Comparison of ENCODE assay signal across 20 cellular contexts in genomic region chr1:206021796-206022365, GRCh38. TPM values are rescaled to one million over a fixed set of nuclear protein-coding genes. Genes with fewer than 3 reads are reported as not detected.
DNase-seq lines count a peak whose midpoint lies in the region; ATAC-seq, FAIRE-seq and TF ChIP-seq lines count a peak whose summit lies in the region.
"Had no signal": no experiment of that assay in that cellular context is flagged by ENCODE, and none has a peak within 500 bp of the region (broad histone marks: within the 10 kb centered on the region; RNA-seq: fewer than 3 reads in every experiment).

No MANE protein-coding gene starts in this region.

- no peaks in the 10 kb centered on the region for H3K36me3 ChIP-seq in bronchial epithelial cell (ENCODE audit: control insufficient read depth, insufficient read depth, low read length)
- H3K36me3 ChIP-seq in mesenchymal stem cell (ENCODE audit: control insufficient read depth in 1 of 2, insufficient read depth in 2 of 2, low read depth in 1 of 2, low read length in 2 of 2): no peaks in the 10 kb centered on the region
- H3K36me3 ChIP-seq: BE2C, HAP-1, pancreas had no signal

- H3K4me2 ChIP-seq in mesenchymal stem cell (ENCODE audit: low read length, poor library complexity, severe bottlenecking): no peak overlapping the region

- H3K79me1 ChIP-seq in mesenchymal stem cell (replicated peaks; ENCODE audit: low read length, poor library complexity, severe bottlenecking): no peaks in the 10 kb centered on the region

- H3K23ac ChIP-seq in mesenchymal stem cell (ENCODE audit: low read length in 2 of 2): no peak overlapping the region

- H3K9me3 ChIP-seq in mesenchymal stem cell (ENCODE audit: control insufficient read depth, low read length): no peaks in the 10 kb centered on the region
- H3K9me3 ChIP-seq: BE2C, HAP-1, pancreas had no signal

- H2BK120ac ChIP-seq in mesenchymal stem cell (ENCODE audit: low read depth, low read length): no peak overlapping the region

- H3K27me3 ChIP-seq in bronchial epithelial cell (ENCODE audit: control insufficient read depth, insufficient read depth, low read length): no peaks in the 10 kb centered on the region
- peaks cover 0 to 3% of the 10 kb centered on the region in 2 experiments for H3K27me3 ChIP-seq in mesenchymal stem cell (ENCODE audit: control insufficient read depth in 1 of 2, insufficient read depth in 1 of 2, low read length in 2 of 2)
- H3K27me3 ChIP-seq: pancreas had no signal

- 76% methylated on average over 3 of the region's 3 CpGs for WGBS in mesenchymal stem cell

- ATAC-seq in GM21825 (IDR thresholded peaks at IDR 0.05; ENCODE audit: unreplicated experiment): no peak
- ATAC-seq: activated T-cell treated with anti-CD3 and anti-CD28 coated beads, Interleukin-2, amount 50 U/mL, for 4 hours had no signal

- H3K4me3 ChIP-seq in NB4 (ENCODE audit: low read depth, low read length): no peak overlapping the region
- H3K4me3 ChIP-seq in bronchial epithelial cell (ENCODE audit: low read depth, low read length): no peak overlapping the region
- no peak overlapping the region for H3K4me3 ChIP-seq in mesenchymal stem cell (ENCODE audit: insufficient read depth in 1 of 2, low read depth in 1 of 2, low read length in 2 of 2)
- H3K4me3 ChIP-seq: HAP-1, pancreas, SK-N-MC had no signal

- no peak overlapping the region for H4K91ac ChIP-seq in mesenchymal stem cell (ENCODE audit: low read length)

- H3K18ac ChIP-seq in mesenchymal stem cell (ENCODE audit: low read depth in 1 of 2, low read length in 2 of 2): no peak overlapping the region

- no peak overlapping the region for H2BK12ac ChIP-seq in mesenchymal stem cell (ENCODE audit: low read length in 2 of 2)

- no peak for TF ChIP-seq CTCF in NB4 (IDR thresholded peaks at IDR 0.05; ENCODE audit: low read depth, low read length)
- no peak for TF ChIP-seq CTCF in bronchial epithelial cell (IDR thresholded peaks at IDR 0.05; ENCODE audit: insufficient read depth, low read length, severe bottlenecking)

- no peak for TF ChIP-seq POLR2A in NB4 (IDR thresholded peaks at IDR 0.05; ENCODE audit: extremely low read depth, insufficient read length)

- FAIRE-seq in bronchial epithelial cell (lab: Jason Lieb, UNC): no peak
- FAIRE-seq: pancreas had no signal

- H2AFZ ChIP-seq in mesenchymal stem cell (ENCODE audit: low read depth, low read length): no peak overlapping the region

- H3K4ac ChIP-seq in mesenchymal stem cell (ENCODE audit: low read depth in 1 of 2, low read length in 2 of 2): no peak overlapping the region

- H4K8ac ChIP-seq in mesenchymal stem cell (ENCODE audit: low read length): no peak overlapping the region

- no peak overlapping the region for H2BK15ac ChIP-seq in mesenchymal stem cell (ENCODE audit: low read depth, poor library complexity, severe bottlenecking)

- no peak overlapping the region for H3K9ac ChIP-seq in mesenchymal stem cell (ENCODE audit: low read length)

- H3K27ac ChIP-seq in mesenchymal stem cell (ENCODE audit: low read length, poor library complexity, severe bottlenecking): no peak overlapping the region
- H3K27ac ChIP-seq: SK-N-MC had no signal

- DNase-seq in COLO829 (ENCODE audit: low spot score) (peak; percentile 97), NB4 (ENCODE audit: low read depth) (peak; percentile 51), bronchial epithelial cell (ENCODE audit: low read depth) (peak; percentile 66), mesenchymal stem cell (no peak), NCI-H2227 (lab: John Stamatoyannopoulos, UW; ENCODE audit: unreplicated experiment) (no peak), inferior parietal cortex (ENCODE audit: extremely low spot score) (no peak), NCI-H2029 (lab: John Stamatoyannopoulos, UW) (no peak)
- DNase-seq: activated CD4-positive, alpha-beta T cell treated with anti-CD3 and anti-CD28 coated beads for 1 hour; activated T-cell treated with anti-CD3 and anti-CD28 coated beads, Interleukin-2, amount 50 U/mL, for 4 hours; amygdala; BE2C; effector CD8-positive, alpha-beta T cell; mesendoderm; NCI-H1105 treated with DMSO at 0.1 percent for 48 hours; NCI-H526; pancreas; stimulated activated naive CD4-positive, alpha-beta T cell had no signal

- peak overlapping the region; percentile 34 for H2AK5ac ChIP-seq in mesenchymal stem cell (ENCODE audit: low read length, severe bottlenecking)

- no peak overlapping the region for H2BK5ac ChIP-seq in mesenchymal stem cell (ENCODE audit: low read depth, low read length, poor library complexity, severe bottlenecking)

- H3K4me1 ChIP-seq in mesenchymal stem cell (ENCODE audit: control insufficient read depth, insufficient read depth, low read depth, low read length): peaks cover 6% of the 10 kb centered on the region
- H3K4me1 ChIP-seq: BE2C, HAP-1, pancreas had no signal

- H3K14ac ChIP-seq in mesenchymal stem cell (ENCODE audit: low read length in 2 of 2): no peak overlapping the region

RNA-seq across cellular contexts. Expression of gene CTSE, which starts 1.8 kb away (rescaled TPM):
- total RNA-seq in bronchial epithelial cell: not detected in 2 replicates
- polyA plus RNA-seq in mesenchymal stem cell (2013, experiment 1 of 2): not detected
- polyA plus RNA-seq in mesenchymal stem cell (2013, experiment 2 of 2): not detected

RNA-seq across cellular contexts. Expression of gene RAB7B, which starts 18.7 kb away (rescaled TPM):
- total RNA-seq in bronchial epithelial cell: 2.9 and 4.9 TPM in 2 replicates
- polyA plus RNA-seq in mesenchymal stem cell (2013, experiment 1 of 2): 2.5 TPM
- 2.5 TPM for polyA plus RNA-seq in mesenchymal stem cell (2013, experiment 2 of 2)

RNA-seq across cellular contexts. Expression of gene RHEX, which starts 31.1 kb away (rescaled TPM):
- total RNA-seq in bronchial epithelial cell: not detected in 2 replicates
- polyA plus RNA-seq in mesenchymal stem cell (2013, experiment 1 of 2): not detected
- not detected for polyA plus RNA-seq in mesenchymal stem cell (2013, experiment 2 of 2)
- total RNA-seq: activated T-cell treated with anti-CD3 and anti-CD28 coated beads, Interleukin-2, amount 50 U/mL, for 4 hours had no signal

Comparison
In these comparisons a context has a peak if more than half of its experiments do, and no peak if none do; other contexts are left out.
1. DNase-seq: peak in COLO829 (single experiment), NB4 (single experiment) and bronchial epithelial cell (single experiment); none in mesenchymal stem cell (single experiment), NCI-H2227 (single experiment), inferior parietal cortex (single experiment) and NCI-H2029 (single experiment).